In genomic region chr1:162994921-162995320, GRCh38 we compare ENCODE assay signal across 17 cellular contexts.
DNase-seq lines count a peak whose midpoint lies in the region; ATAC-seq and TF ChIP-seq lines count a peak whose summit lies in the region.
"Had no signal": no experiment of that assay in that cellular context is flagged by ENCODE, and none has a peak within 500 bp of the region (broad histone marks: within the 10 kb centered on the region; RNA-seq: fewer than 3 reads in every experiment).

No MANE protein-coding gene starts in this region.

- ATAC-seq in SK-N-SH treated with all-trans-retinoic acid at 6 μM for 48 hours, result peak; percentile 42; the same call in 1 of the 3 replicates
- ATAC-seq in HG03039 (IDR thresholded peaks at IDR 0.05; ENCODE audit: unreplicated experiment), result no peak
- no peak for ATAC-seq in natural killer cell treated with Interleukin-12 subunit alpha and Interleukin-12 subunit beta and Interleukin-15 and Interleukin-18, amount 100 ng/mL, for 72 hours

- H3K4me1 Mint-ChIP-seq in osteocyte (ENCODE audit: unreplicated experiment), result peaks cover 26% of the 10 kb centered on the region
- no peaks in the 10 kb centered on the region for H3K4me1 Mint-ChIP-seq in natural killer cell treated with Interleukin-12 subunit alpha and Interleukin-12 subunit beta and Interleukin-15 and Interleukin-18, amount 100 ng/mL, for 72 hours (ENCODE audit: low read depth in 2 of 2)
- H3K4me1 Mint-ChIP-seq: CD4-positive, CD25-positive, alpha-beta regulatory T cell had no signal

- no peak overlapping the region for H3K4me3 Mint-ChIP-seq in osteocyte (ENCODE audit: unreplicated experiment)
- H3K4me3 Mint-ChIP-seq in natural killer cell treated with Interleukin-12 subunit alpha and Interleukin-12 subunit beta and Interleukin-15 and Interleukin-18, amount 100 ng/mL, for 72 hours, result no peak overlapping the region
- H3K4me3 Mint-ChIP-seq: CD4-positive, CD25-positive, alpha-beta regulatory T cell had no signal

- TF ChIP-seq CTCF in osteocyte (IDR thresholded peaks at IDR 0.05), result no peak

- H3K27ac Mint-ChIP-seq in osteocyte (ENCODE audit: unreplicated experiment), result peak overlapping the region; percentile 20
- no peak overlapping the region for H3K27ac Mint-ChIP-seq in natural killer cell treated with Interleukin-12 subunit alpha and Interleukin-12 subunit beta and Interleukin-15 and Interleukin-18, amount 100 ng/mL, for 72 hours
- H3K27ac Mint-ChIP-seq: CD4-positive, CD25-positive, alpha-beta regulatory T cell had no signal

- H3K27me3 Mint-ChIP-seq in osteocyte (ENCODE audit: unreplicated experiment), result no peaks in the 10 kb centered on the region
- H3K27me3 Mint-ChIP-seq in natural killer cell treated with Interleukin-12 subunit alpha and Interleukin-12 subunit beta and Interleukin-15 and Interleukin-18, amount 100 ng/mL, for 72 hours, result peaks cover 13 to 28% of the 10 kb centered on the region in 2 donors
- H3K27me3 Mint-ChIP-seq: CD4-positive, CD25-positive, alpha-beta regulatory T cell had no signal

- H3K9me3 Mint-ChIP-seq in osteocyte (ENCODE audit: unreplicated experiment), result no peaks in the 10 kb centered on the region
- peaks cover 2% of the 10 kb centered on the region for H3K9me3 Mint-ChIP-seq in natural killer cell treated with Interleukin-12 subunit alpha and Interleukin-12 subunit beta and Interleukin-15 and Interleukin-18, amount 100 ng/mL, for 72 hours

- DNase-seq in EH (ENCODE audit: low read depth) (peak; percentile 63), fibroblast of gingiva (ENCODE audit: low read depth) (peak; percentile 66), osteocyte (ENCODE audit: extremely low spot score, unreplicated experiment) (no peak), SKM-1 (lab: John Stamatoyannopoulos, UW; ENCODE audit: unreplicated experiment) (no peak), GM19238 (ENCODE audit: insufficient read length, low spot score) (no peak)
- DNase-seq in natural killer cell treated with Interleukin-12 subunit alpha and Interleukin-12 subunit beta and Interleukin-15 and Interleukin-18, amount 100 ng/mL, for 72 hours (ENCODE audit: low spot score), result no peak
- DNase-seq: Caco-2; CD4-positive, CD25-positive, alpha-beta regulatory T cell; KG1; NCI-H1105 treated with DMSO at 0.1 percent for 48 hours; NCI-H2029 treated with DMSO at 0.1 percent for 48 hours; NCI-H226; NCI-H510A treated with DMSO at 0.1 percent for 48 hours; NCI-H748 treated with DMSO at 0.1 percent for 48 hours; NK-92 treated with Interleukin-12 subunit alpha and Interleukin-12 subunit beta, amount 100 ng/mL, for 24 hours had no signal

- no peaks in the 10 kb centered on the region for H3K36me3 Mint-ChIP-seq in osteocyte (ENCODE audit: unreplicated experiment)
- H3K36me3 Mint-ChIP-seq in natural killer cell treated with Interleukin-12 subunit alpha and Interleukin-12 subunit beta and Interleukin-15 and Interleukin-18, amount 100 ng/mL, for 72 hours, result no peaks in the 10 kb centered on the region
- H3K36me3 Mint-ChIP-seq: CD4-positive, CD25-positive, alpha-beta regulatory T cell had no signal

TF ChIP-seq in SK-N-SH treated with all-trans-retinoic acid at 6 μM for 48 hours, 23 proteins besides CTCF, POLR2A, EP300 and RAD21:
- TF ChIP-seq OSR1 (CRISPR knock-in tag; IDR thresholded peaks at IDR 0.05) (no peak), POU6F1 (CRISPR knock-in tag; IDR thresholded peaks at IDR 0.05; ENCODE audit: borderline replicate concordance, low read depth) (no peak), ZNF8 (CRISPR knock-in tag; IDR thresholded peaks at IDR 0.05) (no peak), GLIS3 (CRISPR knock-in tag; IDR thresholded peaks at IDR 0.05) (no peak), ISL1 (CRISPR knock-in tag; IDR thresholded peaks at IDR 0.05) (no peak), ARNTL (CRISPR knock-in tag; IDR thresholded peaks at IDR 0.05; ENCODE audit: borderline replicate concordance, low read depth) (no peak), RARB (CRISPR knock-in tag; IDR thresholded peaks at IDR 0.05) (no peak), ESRRG (CRISPR knock-in tag; IDR thresholded peaks at IDR 0.05) (no peak), SNAI2 (CRISPR knock-in tag; IDR thresholded peaks at IDR 0.05) (no peak), PATZ1 (CRISPR knock-in tag; IDR thresholded peaks at IDR 0.05; ENCODE audit: borderline replicate concordance) (no peak)
TF ChIP-seq in SK-N-SH treated with all-trans-retinoic acid at 6 μM for 48 hours: peak in this region for 0.

Comparison
In these comparisons a context has a peak if more than half of its experiments do, and no peak if none do; other contexts are left out.
1. DNase-seq: peak in EH (single experiment) and fibroblast of gingiva (single experiment); none in osteocyte (single experiment), SKM-1 (single experiment), natural killer cell treated with Interleukin-12 subunit alpha and Interleukin-12 subunit beta and Interleukin-15 and Interleukin-18, amount 100 ng/mL, for 72 hours (single experiment) and GM19238 (single experiment).